In genomic region chr16:50368410-50369132, GRCh38 we compare ENCODE assay signal across 1 cellular context.
TF ChIP-seq lines count a peak whose summit lies in the region.

BRD7 (minus strand) TSS chr16:50368988; CDS start chr16:50368774, 214 bp downstream.

TF ChIP-seq in K562, 482 proteins besides CTCF, POLR2A, EP300 and RAD21 (continued from another document and continues in another):
- TF ChIP-seq ZBTB9 (CRISPR knock-in tag; IDR thresholded peaks at IDR 0.05) (no peak), HDAC2 (IDR thresholded peaks at IDR 0.05) (no peak), NR3C1 (CRISPR knock-in tag; IDR thresholded peaks at IDR 0.05) (no peak), HCFC1 (IDR thresholded peaks at IDR 0.05; ENCODE audit: low read depth, low read length) (peak; percentile 54), E4F1 (CRISPR knock-in tag; IDR thresholded peaks at IDR 0.05; ENCODE audit: borderline replicate concordance) (no peak), HMBOX1 (IDR thresholded peaks at IDR 0.05) (no peak), CHD1 (IDR thresholded peaks at IDR 0.05; ENCODE audit: low read length) (peak; percentile 57), CXXC5 (CRISPR knock-in tag; IDR thresholded peaks at IDR 0.05) (peak; percentile 80), CBX5 (IDR thresholded peaks at IDR 0.05; ENCODE audit: borderline replicate concordance, low read depth) (no peak), POLR2G (IDR thresholded peaks at IDR 0.05; ENCODE audit: low read depth, low read length) (peak; percentile 74), ZNF174 (CRISPR knock-in tag; IDR thresholded peaks at IDR 0.05) (no peak), SP2 (IDR thresholded peaks at IDR 0.05; ENCODE audit: extremely low read depth, low read depth, low read length, poor library complexity, severe bottlenecking) (peak; percentile 40), ZNF740 (CRISPR knock-in tag; IDR thresholded peaks at IDR 0.05) (peak; percentile 73), ZNF740 (tag; IDR thresholded peaks at IDR 0.05) (peak in 1 of 2 experiments; percentile 85; a peak in 2 of 4 replicates), ZFP91 (CRISPR knock-in tag; IDR thresholded peaks at IDR 0.05) (no peak), PYGO2 (tag; IDR thresholded peaks at IDR 0.05) (no peak), HNRNPK (IDR thresholded peaks at IDR 0.05; ENCODE audit: low read depth, low read length, poor library complexity, severe bottlenecking) (no peak), CHD2 (IDR thresholded peaks at IDR 0.05; ENCODE audit: low read depth, low read length) (peak; percentile 46; the same call in 1 of the 2 replicates), DDX20 (tag; IDR thresholded peaks at IDR 0.05; ENCODE audit: low read depth) (no peak), ZNF143 (CRISPR knock-in tag; IDR thresholded peaks at IDR 0.05) (no peak), RB1 (IDR thresholded peaks at IDR 0.05; ENCODE audit: low read depth) (peak; percentile 99), SRSF1 (IDR thresholded peaks at IDR 0.05; ENCODE audit: low read depth, low read length) (no peak)
- TF ChIP-seq, protein P1, sequence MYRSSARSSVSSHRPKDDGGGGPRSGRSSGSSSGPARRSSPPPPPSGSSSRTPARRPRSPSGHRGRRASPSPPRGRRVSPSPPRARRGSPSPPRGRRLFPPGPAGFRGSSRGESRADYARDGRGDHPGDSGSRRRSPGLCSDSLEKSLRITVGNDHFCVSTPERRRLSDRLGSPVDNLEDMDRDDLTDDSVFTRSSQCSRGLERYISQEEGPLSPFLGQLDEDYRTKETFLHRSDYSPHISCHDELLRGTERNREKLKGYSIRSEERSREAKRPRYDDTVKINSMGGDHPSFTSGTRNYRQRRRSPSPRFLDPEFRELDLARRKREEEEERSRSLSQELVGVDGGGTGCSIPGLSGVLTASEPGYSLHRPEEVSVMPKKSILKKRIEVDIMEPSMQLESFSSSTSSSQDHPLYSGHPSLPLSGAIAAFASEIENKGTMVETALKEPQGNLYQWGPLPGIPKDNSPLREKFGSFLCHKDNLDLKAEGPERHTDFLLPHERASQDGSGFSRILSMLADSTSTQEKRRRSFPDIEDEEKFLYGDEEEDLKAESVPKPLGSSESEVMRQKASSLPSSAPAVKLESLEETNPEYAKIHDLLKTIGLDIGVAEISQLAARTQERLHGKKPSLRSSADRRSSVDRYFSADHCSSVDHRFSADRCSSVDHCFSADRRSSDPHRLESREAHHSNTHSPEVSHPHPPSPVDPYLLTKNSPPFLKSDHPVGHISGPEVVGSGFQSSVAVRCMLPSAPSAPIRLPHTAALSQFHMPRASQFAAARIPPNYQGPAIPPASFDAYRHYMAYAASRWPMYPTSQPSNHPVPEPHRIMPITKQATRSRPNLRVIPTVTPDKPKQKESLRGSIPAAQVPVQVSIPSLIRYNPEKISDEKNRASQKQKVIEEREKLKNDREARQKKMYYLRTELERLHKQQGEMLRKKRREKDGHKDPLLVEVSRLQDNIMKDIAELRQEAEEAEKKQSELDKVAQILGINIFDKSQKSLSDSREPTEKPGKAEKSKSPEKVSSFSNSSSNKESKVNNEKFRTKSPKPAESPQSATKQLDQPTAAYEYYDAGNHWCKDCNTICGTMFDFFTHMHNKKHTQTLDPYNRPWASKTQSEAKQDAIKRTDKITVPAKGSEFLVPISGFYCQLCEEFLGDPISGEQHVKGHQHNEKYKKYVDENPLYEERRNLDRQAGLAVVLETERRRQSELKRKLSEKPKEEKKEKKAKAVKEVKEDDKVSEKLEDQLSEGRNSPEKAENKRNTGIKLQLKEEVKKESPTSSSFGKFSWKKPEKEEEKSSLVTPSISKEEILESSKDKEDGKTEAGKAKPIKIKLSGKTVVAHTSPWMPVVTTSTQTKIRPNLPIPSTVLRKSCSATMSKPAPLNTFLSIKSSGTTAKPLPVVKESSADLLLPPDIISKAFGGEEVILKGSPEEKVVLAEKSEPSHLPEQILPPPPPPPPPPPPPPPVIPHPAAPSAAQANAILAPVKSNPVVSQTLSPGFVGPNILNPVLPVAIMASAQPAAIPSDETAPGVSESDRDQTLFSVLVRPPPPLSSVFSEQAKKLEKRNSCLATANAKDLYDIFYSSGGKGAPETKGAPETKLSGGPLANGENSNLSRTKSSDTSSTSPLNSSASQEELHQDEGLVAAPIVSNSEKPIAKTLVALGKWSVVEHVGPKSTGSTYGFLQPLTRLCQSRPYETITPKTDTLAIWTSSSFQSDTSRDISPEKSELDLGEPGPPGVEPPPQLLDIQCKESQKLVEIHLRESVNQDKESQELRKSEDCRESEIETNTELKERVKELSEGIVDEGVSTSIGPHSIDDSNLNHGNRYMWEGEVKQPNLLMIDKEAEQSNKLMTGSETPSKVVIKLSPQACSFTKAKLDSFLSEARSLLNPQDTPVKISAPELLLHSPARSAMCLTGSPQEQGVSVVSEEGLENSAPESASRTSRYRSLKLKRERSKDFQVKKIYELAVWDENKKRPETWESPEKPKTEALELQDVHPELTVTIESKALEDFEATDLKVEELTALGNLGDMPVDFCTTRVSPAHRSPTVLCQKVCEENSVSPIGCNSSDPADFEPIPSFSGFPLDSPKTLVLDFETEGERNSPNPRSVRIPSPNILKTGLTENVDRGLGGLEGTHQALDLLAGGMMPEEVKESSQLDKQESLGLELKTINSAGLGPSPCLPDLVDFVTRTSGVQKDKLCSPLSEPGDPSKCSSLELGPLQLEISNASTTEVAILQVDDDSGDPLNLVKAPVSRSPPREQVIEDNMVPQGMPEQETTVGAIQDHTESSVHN (IDR thresholded peaks at IDR 0.05; ENCODE audit: borderline replicate concordance in 1 of 2, low read depth in 1 of 2), result no peak
- TF ChIP-seq, protein P2, sequence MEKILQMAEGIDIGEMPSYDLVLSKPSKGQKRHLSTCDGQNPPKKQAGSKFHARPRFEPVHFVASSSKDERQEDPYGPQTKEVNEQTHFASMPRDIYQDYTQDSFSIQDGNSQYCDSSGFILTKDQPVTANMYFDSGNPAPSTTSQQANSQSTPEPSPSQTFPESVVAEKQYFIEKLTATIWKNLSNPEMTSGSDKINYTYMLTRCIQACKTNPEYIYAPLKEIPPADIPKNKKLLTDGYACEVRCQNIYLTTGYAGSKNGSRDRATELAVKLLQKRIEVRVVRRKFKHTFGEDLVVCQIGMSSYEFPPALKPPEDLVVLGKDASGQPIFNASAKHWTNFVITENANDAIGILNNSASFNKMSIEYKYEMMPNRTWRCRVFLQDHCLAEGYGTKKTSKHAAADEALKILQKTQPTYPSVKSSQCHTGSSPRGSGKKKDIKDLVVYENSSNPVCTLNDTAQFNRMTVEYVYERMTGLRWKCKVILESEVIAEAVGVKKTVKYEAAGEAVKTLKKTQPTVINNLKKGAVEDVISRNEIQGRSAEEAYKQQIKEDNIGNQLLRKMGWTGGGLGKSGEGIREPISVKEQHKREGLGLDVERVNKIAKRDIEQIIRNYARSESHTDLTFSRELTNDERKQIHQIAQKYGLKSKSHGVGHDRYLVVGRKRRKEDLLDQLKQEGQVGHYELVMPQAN (IDR thresholded peaks at IDR 0.05; ENCODE audit: borderline replicate concordance), result no peak
- TF ChIP-seq, protein P3, sequence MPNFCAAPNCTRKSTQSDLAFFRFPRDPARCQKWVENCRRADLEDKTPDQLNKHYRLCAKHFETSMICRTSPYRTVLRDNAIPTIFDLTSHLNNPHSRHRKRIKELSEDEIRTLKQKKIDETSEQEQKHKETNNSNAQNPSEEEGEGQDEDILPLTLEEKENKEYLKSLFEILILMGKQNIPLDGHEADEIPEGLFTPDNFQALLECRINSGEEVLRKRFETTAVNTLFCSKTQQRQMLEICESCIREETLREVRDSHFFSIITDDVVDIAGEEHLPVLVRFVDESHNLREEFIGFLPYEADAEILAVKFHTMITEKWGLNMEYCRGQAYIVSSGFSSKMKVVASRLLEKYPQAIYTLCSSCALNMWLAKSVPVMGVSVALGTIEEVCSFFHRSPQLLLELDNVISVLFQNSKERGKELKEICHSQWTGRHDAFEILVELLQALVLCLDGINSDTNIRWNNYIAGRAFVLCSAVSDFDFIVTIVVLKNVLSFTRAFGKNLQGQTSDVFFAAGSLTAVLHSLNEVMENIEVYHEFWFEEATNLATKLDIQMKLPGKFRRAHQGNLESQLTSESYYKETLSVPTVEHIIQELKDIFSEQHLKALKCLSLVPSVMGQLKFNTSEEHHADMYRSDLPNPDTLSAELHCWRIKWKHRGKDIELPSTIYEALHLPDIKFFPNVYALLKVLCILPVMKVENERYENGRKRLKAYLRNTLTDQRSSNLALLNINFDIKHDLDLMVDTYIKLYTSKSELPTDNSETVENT (CRISPR knock-in tag; IDR thresholded peaks at IDR 0.05), result 0 out of 2 replicates have a peak, but pooled peaks have one; percentile 27
- TF ChIP-seq, protein P4, sequence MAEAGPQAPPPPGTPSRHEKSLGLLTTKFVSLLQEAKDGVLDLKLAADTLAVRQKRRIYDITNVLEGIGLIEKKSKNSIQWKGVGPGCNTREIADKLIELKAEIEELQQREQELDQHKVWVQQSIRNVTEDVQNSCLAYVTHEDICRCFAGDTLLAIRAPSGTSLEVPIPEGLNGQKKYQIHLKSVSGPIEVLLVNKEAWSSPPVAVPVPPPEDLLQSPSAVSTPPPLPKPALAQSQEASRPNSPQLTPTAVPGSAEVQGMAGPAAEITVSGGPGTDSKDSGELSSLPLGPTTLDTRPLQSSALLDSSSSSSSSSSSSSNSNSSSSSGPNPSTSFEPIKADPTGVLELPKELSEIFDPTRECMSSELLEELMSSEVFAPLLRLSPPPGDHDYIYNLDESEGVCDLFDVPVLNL (CRISPR knock-in tag; IDR thresholded peaks at IDR 0.05; ENCODE audit: low read depth), result no peak
- TF ChIP-seq, protein P5, sequence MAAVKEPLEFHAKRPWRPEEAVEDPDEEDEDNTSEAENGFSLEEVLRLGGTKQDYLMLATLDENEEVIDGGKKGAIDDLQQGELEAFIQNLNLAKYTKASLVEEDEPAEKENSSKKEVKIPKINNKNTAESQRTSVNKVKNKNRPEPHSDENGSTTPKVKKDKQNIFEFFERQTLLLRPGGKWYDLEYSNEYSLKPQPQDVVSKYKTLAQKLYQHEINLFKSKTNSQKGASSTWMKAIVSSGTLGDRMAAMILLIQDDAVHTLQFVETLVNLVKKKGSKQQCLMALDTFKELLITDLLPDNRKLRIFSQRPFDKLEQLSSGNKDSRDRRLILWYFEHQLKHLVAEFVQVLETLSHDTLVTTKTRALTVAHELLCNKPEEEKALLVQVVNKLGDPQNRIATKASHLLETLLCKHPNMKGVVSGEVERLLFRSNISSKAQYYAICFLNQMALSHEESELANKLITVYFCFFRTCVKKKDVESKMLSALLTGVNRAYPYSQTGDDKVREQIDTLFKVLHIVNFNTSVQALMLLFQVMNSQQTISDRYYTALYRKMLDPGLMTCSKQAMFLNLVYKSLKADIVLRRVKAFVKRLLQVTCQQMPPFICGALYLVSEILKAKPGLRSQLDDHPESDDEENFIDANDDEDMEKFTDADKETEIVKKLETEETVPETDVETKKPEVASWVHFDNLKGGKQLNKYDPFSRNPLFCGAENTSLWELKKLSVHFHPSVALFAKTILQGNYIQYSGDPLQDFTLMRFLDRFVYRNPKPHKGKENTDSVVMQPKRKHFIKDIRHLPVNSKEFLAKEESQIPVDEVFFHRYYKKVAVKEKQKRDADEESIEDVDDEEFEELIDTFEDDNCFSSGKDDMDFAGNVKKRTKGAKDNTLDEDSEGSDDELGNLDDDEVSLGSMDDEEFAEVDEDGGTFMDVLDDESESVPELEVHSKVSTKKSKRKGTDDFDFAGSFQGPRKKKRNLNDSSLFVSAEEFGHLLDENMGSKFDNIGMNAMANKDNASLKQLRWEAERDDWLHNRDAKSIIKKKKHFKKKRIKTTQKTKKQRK (IDR thresholded peaks at IDR 0.05; ENCODE audit: borderline replicate concordance, low read depth, low read length), result no peak
